Comparison of ENCODE assay signal across 13 cellular contexts in genomic region chr11:69437001-69437875, GRCh38. TPM values are rescaled to one million over a fixed set of nuclear protein-coding genes. Genes with fewer than 3 reads are reported as not detected.
DNase-seq lines count a peak whose midpoint lies in the region; ATAC-seq and TF ChIP-seq lines count a peak whose summit lies in the region.
"Had no signal": no experiment of that assay in that cellular context is flagged by ENCODE, and none has a peak within 500 bp of the region (broad histone marks: within the 10 kb centered on the region; RNA-seq: fewer than 3 reads in every experiment).

No MANE protein-coding gene starts in this region.

- H3K4me1 ChIP-seq in HEK293 (ENCODE audit: control insufficient read depth, insufficient read depth, low read length) = no peaks in the 10 kb centered on the region
- H3K4me1 ChIP-seq in adrenal gland (replicated peaks in 1 of 2) = no peaks in the 10 kb centered on the region
- H3K4me1 ChIP-seq: gastrocnemius medialis had no signal

- intact Hi-C loops in adrenal gland (cut with DNase I) = no loop called here

- H3K4me3 ChIP-seq in HEK293 (ENCODE audit: low read depth, low read length) = no peak overlapping the region
- H3K4me3 ChIP-seq in kidney epithelial cell (ENCODE audit: low read depth, low read length) = no peak overlapping the region
- no peak overlapping the region for H3K4me3 ChIP-seq in skeletal muscle cell (ENCODE audit: low read depth, low read length)
- H3K4me3 ChIP-seq in adrenal gland = no peak overlapping the region
- H3K4me3 ChIP-seq: gastrocnemius medialis had no signal

- no peak for TF ChIP-seq CTCF in HEK293 (tag by site-specific recombination; IDR thresholded peaks at IDR 0.05)
- peak; percentile 16 for TF ChIP-seq CTCF in kidney epithelial cell (IDR thresholded peaks at IDR 0.05; ENCODE audit: insufficient read depth, low read length, poor library complexity, severe bottlenecking)
- TF ChIP-seq CTCF in adrenal gland (IDR thresholded peaks at IDR 0.05) = no peak

- H3K36me3 ChIP-seq in HEK293 (ENCODE audit: control insufficient read depth in 2 of 2, insufficient read depth in 1 of 2, low read length in 2 of 2) (no peaks in the 10 kb centered on the region), kidney epithelial cell (ENCODE audit: control insufficient read depth, insufficient read depth, low read length) (no peaks in the 10 kb centered on the region), adrenal gland (replicated peaks in 1 of 2) (no peaks in the 10 kb centered on the region)
- H3K36me3 ChIP-seq: gastrocnemius medialis had no signal

- 72 to 89% (median 85%) methylated on average over 7 to 15 of the region's 15 CpGs for WGBS in adrenal gland, 4 donors

- no peak for ATAC-seq in GM21381 (IDR thresholded peaks at IDR 0.05; ENCODE audit: unreplicated experiment)
- ATAC-seq: activated CD4-positive, alpha-beta T cell treated with anti-CD3 and anti-CD28 coated beads for 36 hours; gastrocnemius medialis; stimulated activated naive CD8-positive, alpha-beta T cell treated with anti-CD3 and anti-CD28 coated beads, Interleukin-15, amount 100 ng/mL, for 72 hours had no signal

- CTCF ChIA-PET in HEK293 (lab: Yijun Ruan, JAX) = no interaction called here

- no peak for TF ChIP-seq POLR2A in adrenal gland (IDR thresholded peaks at IDR 0.05)

- H3K27me3 ChIP-seq in kidney epithelial cell (ENCODE audit: control insufficient read depth, insufficient read depth, low read length) = no peaks in the 10 kb centered on the region
- no peaks in the 10 kb centered on the region for H3K27me3 ChIP-seq in adrenal gland
- H3K27me3 ChIP-seq: gastrocnemius medialis had no signal

- H3K27ac ChIP-seq in HEK293 (ENCODE audit: extremely low read depth, low read depth, low read length) (no peak overlapping the region), adrenal gland (no peak overlapping the region)
- H3K27ac ChIP-seq: gastrocnemius medialis had no signal

- POLR2A ChIA-PET in HEK293 (lab: Yijun Ruan, JAX) = interaction anchor here (0.7 kb wide), 1 partner anchor 847 kb away, joined by 4 read pairs; no protein-coding TSS in a partner anchor

- peak; percentile 35 for DNase-seq in SK-N-DZ (ENCODE audit: low spot score)
- peak; percentile 59 for DNase-seq in kidney epithelial cell (ENCODE audit: low read depth)
- peak; percentile 25 for DNase-seq in skeletal muscle cell (ENCODE audit: low read depth)
- no peak for DNase-seq in activated T-cell treated with anti-CD3 and anti-CD28 coated beads, Interleukin-2, amount 50 U/mL, for 1 hour
- no peak for DNase-seq in COLO668 (lab: John Stamatoyannopoulos, UW; ENCODE audit: unreplicated experiment)
- no peak for DNase-seq in adrenal gland
- DNase-seq: activated CD4-positive, alpha-beta T cell treated with anti-CD3 and anti-CD28 coated beads for 36 hours; activated gamma-delta T cell treated with Interleukin-2 at 50 U/mL for 16 hours; gastrocnemius medialis; NCI-H2171; stimulated activated naive CD8-positive, alpha-beta T cell treated with anti-CD3 and anti-CD28 coated beads, Interleukin-15, amount 100 ng/mL, for 72 hours had no signal

- no peaks in the 10 kb centered on the region for H3K9me3 ChIP-seq in HEK293 (ENCODE audit: control insufficient read depth, insufficient read depth, low read depth, low read length)
- H3K9me3 ChIP-seq in adrenal gland (replicated peaks in 1 of 3) = no peaks in the 10 kb centered on the region
- H3K9me3 ChIP-seq: gastrocnemius medialis had no signal

TF ChIP-seq in HEK293, 187 proteins besides CTCF, POLR2A, EP300 and RAD21:
- TF ChIP-seq ZNF596 (tag by site-specific recombination; IDR thresholded peaks at IDR 0.05) = peak; percentile 86
- 0 out of 2 replicates have a peak, but pooled peaks have one; percentile 9 for TF ChIP-seq EGR2 (tag by site-specific recombination; IDR thresholded peaks at IDR 0.05; ENCODE audit: low read depth)
- no peak for TF ChIP-seq ZNF600 (tag by site-specific recombination; IDR thresholded peaks at IDR 0.05)

RNA-seq across cellular contexts. Expression of gene LINC01488, which starts 44.2 kb away (rescaled TPM):
- not detected in 2 replicates for polyA plus RNA-seq in SK-N-DZ (2014; cell fraction: cytosol; rRNA removed)
- 0.27 TPM in 1 of 2 replicates, not detected in the other for polyA plus RNA-seq in SK-N-DZ (2014; cell fraction: nucleus; rRNA removed)
- not detected in 2 replicates for total RNA-seq in kidney epithelial cell
- not detected for total RNA-seq in adrenal gland
- not detected for polyA plus RNA-seq in adrenal gland
- total RNA-seq: activated CD4-positive, alpha-beta T cell treated with anti-CD3 and anti-CD28 coated beads for 36 hours; gastrocnemius medialis had no signal

Comparison
In these comparisons a context has a peak if more than half of its experiments do, and no peak if none do; other contexts are left out.
1. DNase-seq: peak in SK-N-DZ (single experiment), kidney epithelial cell (single experiment) and skeletal muscle cell (single experiment); none in activated T-cell treated with anti-CD3 and anti-CD28 coated beads, Interleukin-2, amount 50 U/mL, for 1 hour (single experiment), COLO668 (single experiment) and adrenal gland (0 of 7).